7 cellular contexts compared by ENCODE assay signal in the genomic region with DNA sequence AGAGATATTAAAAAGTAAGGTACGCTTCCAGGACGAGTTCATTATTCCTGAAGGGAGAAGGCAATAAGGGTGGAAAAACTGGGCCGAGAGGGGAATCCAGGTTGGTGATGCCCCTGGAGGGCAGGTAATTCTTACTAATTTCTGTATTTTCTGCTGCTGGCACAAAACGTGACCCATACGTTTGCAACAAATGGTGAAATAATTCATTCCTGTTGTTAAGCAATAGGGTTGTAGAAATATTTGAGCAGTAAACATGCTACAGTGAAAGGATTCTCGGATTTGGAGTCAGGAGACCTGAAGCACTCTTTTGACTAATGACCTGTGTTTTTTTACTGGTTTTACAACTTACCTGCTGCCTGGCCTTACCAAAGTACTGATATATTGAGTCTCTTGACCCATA. TPM values are rescaled to one million over a fixed set of nuclear protein-coding genes. Genes with fewer than 3 reads are reported as not detected.
DNase-seq lines count a peak whose midpoint lies in the region; ATAC-seq, FAIRE-seq and TF ChIP-seq lines count a peak whose summit lies in the region.

No MANE protein-coding gene starts in this region.

- no peak for TF ChIP-seq CTCF in HFF-Myc (IDR thresholded peaks at IDR 0.05; ENCODE audit: low read depth, low read length, missing control alignments)
- no peak for TF ChIP-seq CTCF in spleen (IDR thresholded peaks at IDR 0.05 in 8 of 11, conservative IDR thresholded peaks at IDR 0.05 in 3 of 11)

- H3K27ac ChIP-seq in spleen, result peak overlapping the region; percentile 89 to 95 (median 92)

- ATAC-seq in activated T-helper 17 cell treated with anti-CD3 and anti-CD28 coated beads, Interleukin-2, amount 50 U/mL, for 72 hours (replicated peaks), result no peak
- no peak for ATAC-seq in HG03460 (IDR thresholded peaks at IDR 0.05; ENCODE audit: unreplicated experiment)

- H3K4me1 Mint-ChIP-seq in activated T-helper 17 cell treated with anti-CD3 and anti-CD28 coated beads, Interleukin-2, amount 50 U/mL, for 72 hours, result peaks cover 20% of the 10 kb centered on the region

- no peaks in the 10 kb centered on the region for H3K27me3 Mint-ChIP-seq in activated T-helper 17 cell treated with anti-CD3 and anti-CD28 coated beads, Interleukin-2, amount 50 U/mL, for 72 hours

- H3K9ac ChIP-seq in iPS-15b (ENCODE audit: low read depth, low read length), result peak overlapping the region; percentile 87

- FAIRE-seq in frontal cortex (lab: Jason Lieb, UNC), result no peak

- TF ChIP-seq POLR2A in spleen (IDR thresholded peaks at IDR 0.05), result no peak

- H3K36me3 ChIP-seq in iPS-15b (ENCODE audit: control insufficient read depth, insufficient read depth, low read length) (peaks cover 3% of the 10 kb centered on the region), spleen (peaks cover 0 to 41% (median 30%) of the 10 kb centered on the region in 6 donors)

- DNase-seq in HFF-Myc (ENCODE audit: extremely low read depth, low read depth) (no peak), spleen (no peak), frontal cortex (ENCODE audit: low spot score in 2 of 2) (no peak), head of caudate nucleus (no peak)

- H3K4me1 ChIP-seq in iPS-15b (ENCODE audit: control insufficient read depth, insufficient read depth, low read length), result peaks cover 11% of the 10 kb centered on the region
- H3K4me1 ChIP-seq in spleen, result peaks cover 11 to 59% (median 40%) of the 10 kb centered on the region in 6 donors

- H3K27ac Mint-ChIP-seq in activated T-helper 17 cell treated with anti-CD3 and anti-CD28 coated beads, Interleukin-2, amount 50 U/mL, for 72 hours, result peak overlapping the region; percentile 94

- intact Hi-C loops in spleen (cut with DNase I; ENCODE audit: low total_unique reads) (loop anchor here (5.0 to 10.0 kb wide), 2 partner anchors 36 to 288 kb away; a partner anchor contains a TSS), head of caudate nucleus (cut with DNase I) (loop anchor here (1.0 to 10.0 kb wide), 2 partner anchors 36 to 288 kb away; a partner anchor contains a TSS)

- no peaks in the 10 kb centered on the region for H3K9me3 ChIP-seq in iPS-15b (ENCODE audit: control insufficient read depth, insufficient read depth, low read length)
- H3K9me3 ChIP-seq in spleen, result no peaks in the 10 kb centered on the region

- H3K9me3 Mint-ChIP-seq in activated T-helper 17 cell treated with anti-CD3 and anti-CD28 coated beads, Interleukin-2, amount 50 U/mL, for 72 hours, result no peaks in the 10 kb centered on the region

- WGBS in spleen, 5 donors, result 11 to 13% (median 12%) methylated on average over 6 of the region's 6 CpGs

- H3K4me3 Mint-ChIP-seq in activated T-helper 17 cell treated with anti-CD3 and anti-CD28 coated beads, Interleukin-2, amount 50 U/mL, for 72 hours, result peak overlapping the region; percentile 92

- H3K27me3 ChIP-seq in iPS-15b (ENCODE audit: control insufficient read depth, insufficient read depth, low read length), result peaks cover 7% of the 10 kb centered on the region
- H3K27me3 ChIP-seq in spleen (replicated peaks in 1 of 7), result no peaks in the 10 kb centered on the region

- H3K36me3 Mint-ChIP-seq in activated T-helper 17 cell treated with anti-CD3 and anti-CD28 coated beads, Interleukin-2, amount 50 U/mL, for 72 hours (ENCODE audit: low read depth), result peaks cover 58% of the 10 kb centered on the region

- H3K4me3 ChIP-seq in HFF-Myc (replicated peaks; ENCODE audit: low read depth, low read length), result peak overlapping the region; percentile 94
- H3K4me3 ChIP-seq in iPS-15b (ENCODE audit: low read depth, low read length), result peak overlapping the region; percentile 98
- H3K4me3 ChIP-seq in spleen, result peak overlapping the region; percentile 64 to 99 (median 89)

RNA-seq across cellular contexts. Expression of a gene that starts 0.7 kb away (rescaled TPM):
- total RNA-seq in activated T-helper 17 cell treated with anti-CD3 and anti-CD28 coated beads, Interleukin-2, amount 50 U/mL, for 72 hours, result 1 to 10 TPM; 2.2 to 2.3 TPM
- total RNA-seq in spleen, result 1 to 10 TPM; 5.9 to 8.6 (median 7.3) TPM
- 1 to 10 TPM; 2.8 to 4.5 (median 3.2) TPM for polyA plus RNA-seq in spleen
- 8.6 TPM for total RNA-seq in frontal cortex

RNA-seq across cellular contexts. Expression of a gene that starts 35.9 kb away (rescaled TPM):
- total RNA-seq in activated T-helper 17 cell treated with anti-CD3 and anti-CD28 coated beads, Interleukin-2, amount 50 U/mL, for 72 hours, result 10 to 100 TPM; 50.1 to 84.8 TPM
- 100 to 1,000 TPM in 2 of 7 donors, 10 to 100 TPM in 5; 80.0 to 120 (median 96.8) TPM for total RNA-seq in spleen
- 10 to 100 TPM; 34.4 to 38.4 (median 36.5) TPM for polyA plus RNA-seq in spleen
- total RNA-seq in frontal cortex, result 77.0 TPM
